In the genomic region with DNA sequence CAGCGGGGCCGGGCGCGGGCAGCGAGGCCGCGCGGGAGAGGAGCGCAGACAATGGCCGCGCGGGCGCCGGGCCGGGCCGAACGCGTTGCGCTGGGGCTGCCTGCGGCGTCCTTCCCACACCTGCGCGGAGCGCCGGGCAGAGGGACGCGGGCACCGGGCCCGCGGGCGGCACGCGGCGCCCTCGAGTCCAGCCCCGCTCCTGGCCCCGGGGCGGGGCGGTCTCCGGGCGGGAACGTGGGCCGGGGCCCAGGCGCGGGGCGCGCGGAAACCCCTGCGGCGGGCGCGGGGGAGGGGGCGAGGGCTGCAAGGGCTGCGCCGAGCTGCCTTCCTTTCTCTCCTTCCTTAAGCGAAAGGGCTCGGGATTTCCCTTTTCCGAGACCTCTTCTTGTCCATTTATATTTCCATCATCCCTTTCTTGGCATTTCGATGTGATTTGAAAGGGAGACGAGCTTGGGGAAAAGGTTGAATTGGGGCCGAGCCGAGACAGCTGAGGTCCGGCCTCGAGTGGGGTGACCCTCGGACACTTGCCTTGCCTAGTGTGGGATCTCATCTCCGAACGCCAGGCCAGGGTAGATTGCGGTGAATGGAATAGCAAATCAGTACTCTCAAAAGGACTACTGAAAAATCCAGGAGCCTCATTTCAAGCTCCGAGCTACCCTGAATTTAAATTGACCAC, we compare ENCODE assay signal across 8 cellular contexts. TPM values are rescaled to one million over a fixed set of nuclear protein-coding genes. Genes with fewer than 3 reads are reported as not detected.
A peak's percentile ranks its signal among the peaks of the same experiment; 100 is the strongest.
DNase-seq lines count a peak whose midpoint lies in the region; ATAC-seq and TF ChIP-seq lines count a peak whose summit lies in the region.

No MANE protein-coding gene starts in this region.

- H2BK5ac ChIP-seq in mesenchymal stem cell (ENCODE audit: low read depth, low read length, poor library complexity, severe bottlenecking) = no peak overlapping the region

- H3K18ac ChIP-seq in mesenchymal stem cell (ENCODE audit: low read depth in 1 of 2, low read length in 2 of 2) = peak overlapping the region in 1 of 2 experiments; percentile 46

- 0% methylated on average over 34 of the region's 69 CpGs for WGBS in mesenchymal stem cell

- H3K36me3 Mint-ChIP-seq in type B pancreatic cell = peaks cover 13% of the 10 kb centered on the region

- POLR2A ChIA-PET in RWPE1 (lab: Yijun Ruan, JAX; ENCODE audit: low non-redundant PET) = no interaction called here

- H3K4me2 ChIP-seq in mesenchymal stem cell (ENCODE audit: low read length, poor library complexity, severe bottlenecking) = peak overlapping the region; percentile 95

- H3K14ac ChIP-seq in mesenchymal stem cell (ENCODE audit: low read length in 2 of 2) = peak overlapping the region in 1 of 2 experiments; percentile 18

- peak overlapping the region; percentile 73 for H3K27ac Mint-ChIP-seq in type B pancreatic cell

- peak overlapping the region; percentile 94 for H3K4me3 Mint-ChIP-seq in type B pancreatic cell

- DNase-seq in COR-L47 (lab: John Stamatoyannopoulos, UW) (peak; percentile 48), GM19238 (ENCODE audit: insufficient read length, low spot score) (peak; percentile 30), RWPE1 (ENCODE audit: low spot score) (peak; percentile 27), dermis blood vessel endothelial cell (peak; percentile 28), mesenchymal stem cell (peak; percentile 22), type B pancreatic cell (ENCODE audit: extremely low spot score, unreplicated experiment) (peak; percentile 78), putamen (ENCODE audit: low spot score) (no peak)

- H3K9me3 ChIP-seq in mesenchymal stem cell (ENCODE audit: control insufficient read depth, low read length) = no peaks in the 10 kb centered on the region

- TF ChIP-seq CTCF in RWPE1 (conservative IDR thresholded peaks at IDR 0.05; ENCODE audit: low read depth) (no peak), type B pancreatic cell (conservative IDR thresholded peaks at IDR 0.05) (no peak)

- H3K27me3 ChIP-seq in mesenchymal stem cell (ENCODE audit: control insufficient read depth in 1 of 2, insufficient read depth in 1 of 2, low read length in 2 of 2) = peaks cover 0 to 18% of the 10 kb centered on the region in 2 experiments

- H3K9ac ChIP-seq in mesenchymal stem cell (ENCODE audit: low read length) = peak overlapping the region; percentile 44

- peaks cover 7% of the 10 kb centered on the region for H3K27me3 Mint-ChIP-seq in type B pancreatic cell

- H3K79me1 ChIP-seq in mesenchymal stem cell (replicated peaks; ENCODE audit: low read length, poor library complexity, severe bottlenecking) = peaks cover 6% of the 10 kb centered on the region

- no peaks in the 10 kb centered on the region for H3K36me3 ChIP-seq in mesenchymal stem cell (ENCODE audit: control insufficient read depth in 1 of 2, insufficient read depth in 2 of 2, low read depth in 1 of 2, low read length in 2 of 2)

- no peak overlapping the region for H4K91ac ChIP-seq in mesenchymal stem cell (ENCODE audit: low read length)

- peak overlapping the region in 1 of 2 experiments; percentile 6 for H2BK12ac ChIP-seq in mesenchymal stem cell (ENCODE audit: low read length in 2 of 2)

- peak; percentile 33 for ATAC-seq in HG03196 (IDR thresholded peaks at IDR 0.05; ENCODE audit: unreplicated experiment)

- peak overlapping the region in 1 of 2 experiments; percentile 80 for H3K23ac ChIP-seq in mesenchymal stem cell (ENCODE audit: low read length in 2 of 2)

- H2AK5ac ChIP-seq in mesenchymal stem cell (ENCODE audit: low read length, severe bottlenecking) = no peak overlapping the region

- no peak overlapping the region for H2BK120ac ChIP-seq in mesenchymal stem cell (ENCODE audit: low read depth, low read length)

- H4K8ac ChIP-seq in mesenchymal stem cell (ENCODE audit: low read length) = peak overlapping the region; percentile 56

- peak overlapping the region in 1 of 2 experiments; percentile 67 for H3K4ac ChIP-seq in mesenchymal stem cell (ENCODE audit: low read depth in 1 of 2, low read length in 2 of 2)

- H2BK15ac ChIP-seq in mesenchymal stem cell (ENCODE audit: low read depth, poor library complexity, severe bottlenecking) = peak overlapping the region; percentile 40

- H3K4me1 Mint-ChIP-seq in type B pancreatic cell (ENCODE audit: unreplicated experiment) = peaks cover 34% of the 10 kb centered on the region

- H3K27ac ChIP-seq in RWPE1 = peak overlapping the region; percentile 14
- H3K27ac ChIP-seq in mesenchymal stem cell (ENCODE audit: low read length, poor library complexity, severe bottlenecking) = no peak overlapping the region

- peak overlapping the region; percentile 88 for H2AFZ ChIP-seq in mesenchymal stem cell (ENCODE audit: low read depth, low read length)

- CTCF ChIA-PET in RWPE1 (lab: Yijun Ruan, JAX) = interaction anchor here (1.0 kb wide), 1 partner anchor 80 kb away, joined by 7 read pairs; no protein-coding TSS in a partner anchor

- H3K4me1 ChIP-seq in mesenchymal stem cell (ENCODE audit: control insufficient read depth, insufficient read depth, low read depth, low read length) = peaks cover 7% of the 10 kb centered on the region

- H3K4me3 ChIP-seq in mesenchymal stem cell (ENCODE audit: insufficient read depth in 1 of 2, low read depth in 1 of 2, low read length in 2 of 2) = peak overlapping the region; percentile 74

- no peaks in the 10 kb centered on the region for H3K9me3 Mint-ChIP-seq in type B pancreatic cell

RNA-seq across cellular contexts. Expression of a gene that starts 0.7 kb away (rescaled TPM):
- total RNA-seq in dermis blood vessel endothelial cell (17.5 and 21.5 TPM in 2 replicates), type B pancreatic cell (ENCODE audit: low replicate concordance) (12.1 and 34.9 TPM in 2 replicates)
- 1.8 TPM for polyA plus RNA-seq in mesenchymal stem cell (2013, experiment 1 of 2)
- 1.7 TPM for polyA plus RNA-seq in mesenchymal stem cell (2013, experiment 2 of 2)

RNA-seq across cellular contexts. Expression of a gene that starts 40.0 kb away (rescaled TPM):
- 2.5 and 3.7 TPM in 2 replicates for total RNA-seq in dermis blood vessel endothelial cell
- 1.5 TPM for polyA plus RNA-seq in mesenchymal stem cell (2013, experiment 1 of 2)
- polyA plus RNA-seq in mesenchymal stem cell (2013, experiment 2 of 2) = 1.5 TPM
- total RNA-seq in type B pancreatic cell (ENCODE audit: low replicate concordance) = 8.5 and 11.6 TPM in 2 replicates

RNA-seq across cellular contexts. Expression of a gene that starts 40.1 kb away (rescaled TPM):
- total RNA-seq in dermis blood vessel endothelial cell = not detected in 2 replicates
- 0.17 TPM for polyA plus RNA-seq in mesenchymal stem cell (2013, experiment 1 of 2)
- polyA plus RNA-seq in mesenchymal stem cell (2013, experiment 2 of 2) = 0.15 TPM
- total RNA-seq in type B pancreatic cell (ENCODE audit: low replicate concordance) = 0.19 and 1.4 TPM in 2 replicates
